ENCODE assay signal across 15 cellular contexts in the genomic region with DNA sequence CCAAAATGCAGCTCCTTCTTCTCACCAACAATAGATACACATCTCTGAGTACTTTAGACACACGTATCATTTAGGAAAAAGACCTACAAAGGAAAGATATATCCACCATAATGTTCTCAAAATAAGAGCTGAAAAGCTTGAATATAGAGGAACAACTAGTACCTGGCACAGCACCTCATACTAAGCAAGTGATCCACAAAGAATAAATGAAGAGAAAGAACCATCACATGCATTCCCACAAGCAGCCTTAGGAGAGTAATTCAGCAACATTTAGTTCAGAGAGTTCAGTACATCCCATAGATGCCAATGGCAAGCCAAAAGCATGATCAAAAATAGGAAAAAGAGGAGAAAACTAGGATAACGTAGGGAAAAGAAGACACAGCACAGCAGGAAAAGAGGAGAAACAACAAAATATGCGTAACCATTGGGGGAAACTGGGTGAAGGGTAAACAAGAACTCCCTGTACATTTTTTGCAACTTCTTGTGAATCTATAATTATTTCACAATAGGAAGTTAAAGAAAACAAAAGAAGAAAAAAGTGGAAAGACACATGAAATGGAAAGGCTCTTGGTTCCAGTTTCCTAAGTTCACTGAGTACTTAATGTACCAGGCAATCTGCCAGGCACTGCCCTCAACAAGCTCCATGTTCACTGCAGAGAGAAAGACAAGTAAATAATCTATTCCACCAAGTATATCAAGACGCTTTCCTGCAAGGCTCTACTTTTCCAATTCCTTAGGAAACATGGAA. TPM values are rescaled to one million over a fixed set of nuclear protein-coding genes. Genes with fewer than 3 reads are reported as not detected.
DNase-seq lines count a peak whose midpoint lies in the region; ATAC-seq, FAIRE-seq and TF ChIP-seq lines count a peak whose summit lies in the region.
"Had no signal": no experiment of that assay in that cellular context is flagged by ENCODE, and none has a peak within 500 bp of the region (broad histone marks: within the 10 kb centered on the region; RNA-seq: fewer than 3 reads in every experiment).

No MANE protein-coding gene starts in this region.

- 58% methylated on average over 4 of the region's 4 CpGs for WGBS in prostate gland

- H3K4me1 Mint-ChIP-seq in astrocyte (ENCODE audit: low read depth, unreplicated experiment): no peaks in the 10 kb centered on the region
- peaks cover 16% of the 10 kb centered on the region for H3K4me1 Mint-ChIP-seq in activated naive CD4-positive, alpha-beta T cell treated with anti-CD3 and anti-CD28 coated beads for 36 hours (ENCODE audit: low read depth)

- H3K4me2 ChIP-seq in astrocyte (ENCODE audit: low read length): no peak overlapping the region

- peaks cover 83% of the 10 kb centered on the region for H3K79me2 ChIP-seq in astrocyte (ENCODE audit: insufficient read depth, low read length)

- peaks cover 2% of the 10 kb centered on the region for H3K9me3 Mint-ChIP-seq in astrocyte (ENCODE audit: unreplicated experiment)
- H3K9me3 Mint-ChIP-seq in activated naive CD4-positive, alpha-beta T cell treated with anti-CD3 and anti-CD28 coated beads for 36 hours: no peaks in the 10 kb centered on the region
- H3K9me3 Mint-ChIP-seq: activated CD4-positive, alpha-beta T cell treated with anti-CD3 and anti-CD28 coated beads, Interleukin-2, amount 10 ng/mL, durations not matched to agents 7 days and 5 days; activated naive CD4-positive, alpha-beta T cell treated with anti-CD3 and anti-CD28 coated beads, Interleukin-2, amount 50 U/mL, for 72 hours had no signal

- H3K4me1 ChIP-seq in astrocyte (ENCODE audit: insufficient read depth, low read length): no peaks in the 10 kb centered on the region
- H3K4me1 ChIP-seq in prostate gland (replicated peaks): no peaks in the 10 kb centered on the region

- CTCF ChIA-PET in activated naive CD4-positive, alpha-beta T cell treated with anti-CD3 and anti-CD28 coated beads for 36 hours (lab: Charles Lee): no interaction called here

- no peak overlapping the region for H2AFZ ChIP-seq in astrocyte (ENCODE audit: low read depth, low read length)

- H3K9ac ChIP-seq in astrocyte (ENCODE audit: low read length): no peak overlapping the region
- H3K9ac ChIP-seq: BLaER1 treated with 17β-estradiol and CSF1 and Interleukin-3, amounts not matched to agents 10 nM and 100 nM had no signal

- peaks cover 2% of the 10 kb centered on the region for H3K36me3 Mint-ChIP-seq in astrocyte (ENCODE audit: low read depth, unreplicated experiment)
- H3K36me3 Mint-ChIP-seq in activated naive CD4-positive, alpha-beta T cell treated with anti-CD3 and anti-CD28 coated beads for 36 hours (ENCODE audit: low read depth): peaks cover 5% of the 10 kb centered on the region

- H3K4me3 ChIP-seq in astrocyte (ENCODE audit: insufficient read depth, low read depth, low read length) (no peak overlapping the region), foreskin fibroblast (ENCODE audit: low read depth in 1 of 2, low read length in 2 of 2) (no peak overlapping the region), prostate gland (no peak overlapping the region)
- H3K4me3 ChIP-seq: BLaER1 treated with 17β-estradiol and CSF1 and Interleukin-3, amounts not matched to agents 10 nM and 100 nM; SJSA1 had no signal

- H3K27me3 Mint-ChIP-seq in astrocyte (ENCODE audit: low read depth, unreplicated experiment): no peaks in the 10 kb centered on the region
- no peaks in the 10 kb centered on the region for H3K27me3 Mint-ChIP-seq in activated naive CD4-positive, alpha-beta T cell treated with anti-CD3 and anti-CD28 coated beads for 36 hours (ENCODE audit: low read depth)
- H3K27me3 Mint-ChIP-seq: activated CD4-positive, alpha-beta T cell treated with anti-CD3 and anti-CD28 coated beads, Interleukin-2, amount 10 ng/mL, durations not matched to agents 7 days and 5 days had no signal

- no peak for ATAC-seq in HG02759 (IDR thresholded peaks at IDR 0.05; ENCODE audit: unreplicated experiment)
- ATAC-seq: activated naive CD4-positive, alpha-beta T cell treated with anti-CD3 and anti-CD28 coated beads, Interleukin-2, amount 50 U/mL, for 72 hours had no signal

- H3K27ac Mint-ChIP-seq in astrocyte (ENCODE audit: unreplicated experiment): no peak overlapping the region
- no peak overlapping the region for H3K27ac Mint-ChIP-seq in activated naive CD4-positive, alpha-beta T cell treated with anti-CD3 and anti-CD28 coated beads for 36 hours
- H3K27ac Mint-ChIP-seq: activated CD4-positive, alpha-beta T cell treated with anti-CD3 and anti-CD28 coated beads, Interleukin-2, amount 10 ng/mL, durations not matched to agents 7 days and 5 days; activated naive CD4-positive, alpha-beta T cell treated with anti-CD3 and anti-CD28 coated beads, Interleukin-2, amount 50 U/mL, for 72 hours had no signal

- H3K9me3 ChIP-seq in astrocyte (ENCODE audit: insufficient read depth, low read depth, low read length) (no peaks in the 10 kb centered on the region), prostate gland (no peaks in the 10 kb centered on the region)
- H3K9me3 ChIP-seq: SJSA1 had no signal

- H3K4me3 Mint-ChIP-seq in astrocyte (ENCODE audit: unreplicated experiment): no peak overlapping the region
- no peak overlapping the region for H3K4me3 Mint-ChIP-seq in activated naive CD4-positive, alpha-beta T cell treated with anti-CD3 and anti-CD28 coated beads for 36 hours
- H3K4me3 Mint-ChIP-seq: activated CD4-positive, alpha-beta T cell treated with anti-CD3 and anti-CD28 coated beads, Interleukin-2, amount 10 ng/mL, durations not matched to agents 7 days and 5 days had no signal

- TF ChIP-seq POLR2A in prostate gland (IDR thresholded peaks at IDR 0.05): no peak
- TF ChIP-seq POLR2A in GM12891 (IDR thresholded peaks at IDR 0.05; ENCODE audit: low read depth, low read length): no peak

- H3K27me3 ChIP-seq in astrocyte (ENCODE audit: insufficient read depth, low read length) (no peaks in the 10 kb centered on the region), prostate gland (replicated peaks; ENCODE audit: insufficient read depth) (no peaks in the 10 kb centered on the region)
- H3K27me3 ChIP-seq: BLaER1 treated with 17β-estradiol and CSF1 and Interleukin-3, amounts not matched to agents 10 nM and 100 nM; SJSA1 had no signal

- peak overlapping the region; percentile 56; the same call in 1 of the 2 replicates for H3K27ac ChIP-seq in C4-2B
- no peak overlapping the region for H3K27ac ChIP-seq in astrocyte (ENCODE audit: low read depth, low read length)
- peak overlapping the region; percentile 40 to 73 for H3K27ac ChIP-seq in prostate gland
- H3K27ac ChIP-seq: BLaER1 treated with 17β-estradiol and CSF1 and Interleukin-3, amounts not matched to agents 10 nM and 100 nM; epithelial cell of prostate; SJSA1 had no signal

- intact Hi-C loops in prostate gland (cut with DNase I): no loop called here
- intact Hi-C loops in activated naive CD4-positive, alpha-beta T cell treated with anti-CD3 and anti-CD28 coated beads for 36 hours (cut with micrococcal nuclease): no loop called here

- FAIRE-seq in astrocyte (lab: Jason Lieb, UNC) (no peak), GM12891 (lab: Jason Lieb, UNC) (no peak)

- DNase-seq in astrocyte (ENCODE audit: low read depth): peak; percentile 13
- peak; percentile 80 to 86 for DNase-seq in foreskin fibroblast
- peak; percentile 79 for DNase-seq in prostate gland (ENCODE audit: low spot score)
- no peak for DNase-seq in GM12891 (ENCODE audit: insufficient read length, low spot score)
- DNase-seq in activated naive CD4-positive, alpha-beta T cell treated with anti-CD3 and anti-CD28 coated beads for 36 hours: no peak
- no peak for DNase-seq in COLO829 (ENCODE audit: low spot score)
- DNase-seq: activated CD4-positive, alpha-beta T cell treated with anti-CD3 and anti-CD28 coated beads, Interleukin-2, amount 10 ng/mL, durations not matched to agents 7 days and 5 days; GOT3; retina had no signal

- H3K36me3 ChIP-seq in astrocyte (ENCODE audit: insufficient read depth, low read length) (no peaks in the 10 kb centered on the region), prostate gland (no peaks in the 10 kb centered on the region)
- H3K36me3 ChIP-seq: SJSA1 had no signal

- TF ChIP-seq CTCF in C4-2B (conservative IDR thresholded peaks at IDR 0.05) (no peak), astrocyte (IDR thresholded peaks at IDR 0.05; ENCODE audit: insufficient read depth, low read depth, low read length) (no peak), foreskin fibroblast (IDR thresholded peaks at IDR 0.05; ENCODE audit: low read depth, low read length) (no peak), prostate gland (IDR thresholded peaks at IDR 0.05) (no peak)

- peaks cover 38% of the 10 kb centered on the region for H4K20me1 ChIP-seq in astrocyte (ENCODE audit: insufficient read depth, low read length)

TF ChIP-seq in GM12891, 5 proteins besides CTCF, POLR2A, EP300 and RAD21:
- TF ChIP-seq PAX5 (IDR thresholded peaks at IDR 0.05; ENCODE audit: insufficient read depth, low read length, severe bottlenecking) (no peak), TAF1 (IDR thresholded peaks at IDR 0.05; ENCODE audit: low read depth, low read length) (no peak), POLR2AphosphoS5 (IDR thresholded peaks at IDR 0.05; ENCODE audit: low read depth, low read length) (no peak), SPI1 (IDR thresholded peaks at IDR 0.05; ENCODE audit: low read depth, low read length) (no peak), POU2F2 (IDR thresholded peaks at IDR 0.05; ENCODE audit: low read depth, low read length) (no peak)

RNA-seq across cellular contexts. Expression of a gene that starts 22.3 kb away (rescaled TPM):
- total RNA-seq in astrocyte (50.6 and 56.7 TPM in 2 replicates), prostate gland (10 to 100 TPM; 44.4 to 90.2 TPM)
- 18.8 TPM for polyA plus RNA-seq in GM12891 (2012; ENCODE audit: low read depth, missing spikeins)
- 10 to 100 TPM; 47.3 to 51.5 TPM for total RNA-seq in activated naive CD4-positive, alpha-beta T cell treated with anti-CD3 and anti-CD28 coated beads for 36 hours

Comparison
In these comparisons a context has a peak if more than half of its experiments do, and no peak if none do; other contexts are left out.
1. DNase-seq: peak in astrocyte (single experiment), foreskin fibroblast (2 of 2) and prostate gland (single experiment); none in GM12891 (single experiment), activated naive CD4-positive, alpha-beta T cell treated with anti-CD3 and anti-CD28 coated beads for 36 hours (single experiment) and COLO829 (single experiment).